7 cellular contexts compared by ENCODE assay signal in the genomic region with DNA sequence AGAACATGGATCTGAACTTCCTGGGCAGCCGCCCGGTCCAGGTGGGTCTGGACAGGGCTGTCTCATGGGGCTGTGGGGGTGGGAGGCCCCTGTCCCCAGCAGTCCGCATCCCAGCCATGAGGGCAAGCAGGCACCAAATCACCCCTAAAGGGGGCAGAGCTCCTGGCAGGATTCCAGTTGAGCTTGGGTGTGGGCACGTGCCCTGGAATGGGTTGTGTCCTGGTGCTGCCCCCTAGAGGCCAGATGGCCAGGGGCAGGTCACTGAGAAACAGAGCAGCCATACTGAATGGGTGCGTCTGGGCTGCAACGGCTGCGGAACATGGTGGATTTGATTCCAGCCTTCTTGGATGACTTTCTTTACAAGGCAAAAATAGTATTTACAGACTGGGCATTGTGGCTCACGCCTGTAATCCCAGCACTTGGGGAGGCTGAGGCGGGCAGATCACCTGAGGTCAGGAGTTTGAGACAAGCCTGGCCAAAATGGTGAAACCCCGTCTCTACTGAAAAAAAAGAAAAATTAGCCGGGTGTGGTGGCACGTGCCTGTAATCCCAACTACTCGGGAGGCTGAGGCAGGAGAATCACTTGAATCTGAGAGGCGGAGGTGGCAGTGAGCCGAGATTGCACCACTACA. TPM values are rescaled to one million over a fixed set of nuclear protein-coding genes. Genes with fewer than 3 reads are reported as not detected.
DNase-seq lines count a peak whose midpoint lies in the region; ATAC-seq and TF ChIP-seq lines count a peak whose summit lies in the region.
"Not testable (repeated sequence)": the region's sequence is repeated elsewhere in the genome, so short reads cannot be mapped to it uniquely, and the experiment has no call there.

No MANE protein-coding gene starts in this region.

- intact Hi-C loops in colonic mucosa (cut with DNase I), result not testable (repeated sequence)

- not testable (repeated sequence) for H3K4me3 ChIP-seq in MM.1S (ENCODE audit: low read length); RWPE2 (ENCODE audit: severe bottlenecking); colonic mucosa

- H3K9me3 ChIP-seq in MM.1S (replicated peaks; ENCODE audit: insufficient read depth, low read length); RWPE2 (ENCODE audit: severe bottlenecking); colonic mucosa: not testable (repeated sequence)

- H3F3A ChIP-seq in MM.1S (ENCODE audit: insufficient read depth, low read length), result not testable (repeated sequence)

- not testable (repeated sequence) for H2AFZ ChIP-seq in MM.1S (ENCODE audit: low read length)

- not testable (repeated sequence) for H3K27ac ChIP-seq in MM.1S (ENCODE audit: low read length); RWPE2 (ENCODE audit: poor library complexity, severe bottlenecking); colonic mucosa

- not testable (repeated sequence) for H3K4me2 ChIP-seq in MM.1S (ENCODE audit: low read depth, low read length)

- not testable (repeated sequence) for H3K36me3 ChIP-seq in MM.1S (replicated peaks; ENCODE audit: insufficient read depth, low read length); colonic mucosa
- H3K36me3 ChIP-seq in RWPE2 (ENCODE audit: low read depth), result peaks cover 35% of the 10 kb centered on the region

- peak; percentile 58 for ATAC-seq in RWPE2 (ENCODE audit: low read depth)

- DNase-seq in GM04504 (ENCODE audit: low read depth), result peak; percentile 16
- DNase-seq in MM.1S, result peak; percentile 69
- not testable (repeated sequence) for DNase-seq in RWPE2 (ENCODE audit: low spot score)
- peak; percentile 56 to 68 (median 59) for DNase-seq in activated CD8-positive, alpha-beta memory T cell treated with anti-CD3 and anti-CD28 coated beads for 48 hours (ENCODE audit: low read depth in 2 of 3, low spot score in 2 of 3)
- DNase-seq in colonic mucosa, result peak; percentile 73
- DNase-seq in islet precursor cell, result peak; percentile 85
- peak; percentile 66 to 81 (median 74) for DNase-seq in stimulated activated CD4-positive, alpha-beta T cell treated with anti-CD3 and anti-CD28 coated beads, Interleukin-12 subunit alpha, Interleukin-12 subunit beta, amount 100 ng/mL, for 48 hours (ENCODE audit: low read depth in 2 of 3, low spot score in 1 of 3)

- peaks cover 38% of the 10 kb centered on the region for H3K79me2 ChIP-seq in MM.1S (ENCODE audit: low read length)

- not testable (repeated sequence) for H4K20me1 ChIP-seq in MM.1S (ENCODE audit: insufficient read depth, low read length)

- H3K9ac ChIP-seq in MM.1S (ENCODE audit: low read length); colonic mucosa (ENCODE audit: low read depth in 2 of 2, low read length in 2 of 2): not testable (repeated sequence)

- not testable (repeated sequence) for H3K9me2 ChIP-seq in MM.1S (replicated peaks; ENCODE audit: insufficient read depth, low read length)

- TF ChIP-seq CTCF in MM.1S (IDR thresholded peaks at IDR 0.05; ENCODE audit: low read length), result peak; percentile 87
- TF ChIP-seq CTCF in RWPE2 (IDR thresholded peaks at IDR 0.05; ENCODE audit: poor library complexity, severe bottlenecking), result peak; percentile 81
- peak; percentile 83 for TF ChIP-seq CTCF in colonic mucosa (IDR thresholded peaks at IDR 0.05)

- not testable (repeated sequence) for H3K4me1 ChIP-seq in MM.1S (ENCODE audit: low read length); RWPE2 (ENCODE audit: insufficient read depth, poor library complexity, severe bottlenecking); colonic mucosa

- H3K27me3 ChIP-seq in MM.1S (replicated peaks; ENCODE audit: insufficient read depth, low read length); RWPE2 (ENCODE audit: insufficient read depth, poor library complexity, severe bottlenecking); colonic mucosa: not testable (repeated sequence)

RNA-seq across cellular contexts. Expression of gene MGRN1, which starts 25.9 kb away (rescaled TPM):
- 10 to 100 TPM; 75.2 to 79.3 TPM for total RNA-seq in colonic mucosa

RNA-seq across cellular contexts. Expression of gene UBALD1, which starts 35.9 kb away (rescaled TPM):
- total RNA-seq in colonic mucosa, result 10 to 100 TPM; 19.4 to 20.2 TPM

RNA-seq across cellular contexts. Expression of gene NUDT16L1, which starts 42.8 kb away (rescaled TPM):
- 10 to 100 TPM; 50.7 to 80.1 TPM for total RNA-seq in colonic mucosa
